In the genomic region with DNA sequence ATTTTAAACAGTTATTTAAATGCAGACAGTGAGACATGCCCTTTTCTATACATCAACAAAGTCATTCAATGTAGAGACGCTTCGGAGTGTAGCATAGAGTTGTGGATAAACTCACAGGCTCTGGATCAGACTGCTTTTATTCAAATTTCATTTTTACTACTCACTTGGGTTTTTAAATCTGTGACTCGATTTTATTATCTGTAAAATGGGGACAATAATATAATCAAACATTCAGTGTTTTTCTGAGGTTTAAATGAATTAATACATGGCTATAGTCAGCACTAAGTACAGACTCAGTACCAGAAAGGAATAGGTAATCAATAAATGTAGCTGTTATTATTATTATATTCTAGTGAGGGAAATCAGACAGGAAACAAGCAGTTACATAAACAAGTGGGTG, we compare ENCODE assay signal across 9 cellular contexts. TPM values are rescaled to one million over a fixed set of nuclear protein-coding genes. Genes with fewer than 3 reads are reported as not detected.
"Had no signal": no experiment of that assay in that cellular context is flagged by ENCODE, and none has a peak within 500 bp of the region (broad histone marks: within the 10 kb centered on the region; RNA-seq: fewer than 3 reads in every experiment).

No MANE protein-coding gene starts in this region.

- ATAC-seq: GM12878 had no signal

- DNase-seq: GDM1, GF-D8 had no signal

- FAIRE-seq: G401.6, GM12878, GM12891, GM12892, GM18507, GM19239 had no signal

- H3K4me3 ChIP-seq: GM12878 had no signal

RNA-seq across cellular contexts. Expression of a gene that starts 43.4 kb away (rescaled TPM):
- total RNA-seq: G401, GM12878 had no signal
